Comparison of ENCODE assay signal across 21 cellular contexts in the genomic region with DNA sequence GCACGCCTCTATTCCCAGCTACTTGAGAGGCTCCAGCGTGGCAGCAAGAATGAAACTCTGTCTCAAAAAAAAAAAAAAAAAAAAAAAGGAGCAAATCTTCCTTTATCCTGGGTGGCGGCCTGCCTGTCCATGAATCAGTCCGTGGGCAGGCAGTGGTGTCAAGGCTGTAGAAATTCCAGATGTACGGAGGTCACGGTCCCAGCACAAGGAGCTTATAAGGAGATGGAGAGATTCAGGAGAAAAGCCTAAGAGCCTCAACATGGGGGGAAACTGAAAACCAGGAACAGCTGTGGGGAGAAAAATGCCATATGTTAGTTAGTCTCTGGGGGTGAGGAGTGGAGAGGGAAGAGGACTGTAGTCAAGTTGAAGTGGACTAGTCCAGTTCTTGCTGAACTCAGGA.
A peak's percentile ranks its signal among the peaks of the same experiment; 100 is the strongest.
DNase-seq lines count a peak whose midpoint lies in the region; TF ChIP-seq lines count a peak whose summit lies in the region.
"Had no signal": no experiment of that assay in that cellular context is flagged by ENCODE, and none has a peak within 500 bp of the region (broad histone marks: within the 10 kb centered on the region; RNA-seq: fewer than 3 reads in every experiment).

No MANE protein-coding gene starts in this region.

- no peak overlapping the region for H3K4me3 ChIP-seq in WERI-Rb-1 (ENCODE audit: low read depth, low read length)
- H3K4me3 ChIP-seq: cardiac muscle cell, left ventricle myocardium inferior, SJSA1, thyroid gland had no signal

- no peak overlapping the region for H3K27ac ChIP-seq in WERI-Rb-1
- H3K27ac ChIP-seq: cardiac muscle cell, left ventricle myocardium inferior, SJSA1, thyroid gland had no signal

- no peak for TF ChIP-seq CTCF in WERI-Rb-1 (IDR thresholded peaks at IDR 0.05; ENCODE audit: low read depth, low read length)

- no peaks in the 10 kb centered on the region for H3K9me3 ChIP-seq in WERI-Rb-1 (ENCODE audit: severe bottlenecking)
- H3K9me3 ChIP-seq: left ventricle myocardium inferior, SJSA1, thyroid gland had no signal

- DNase-seq in EL (peak; percentile 48), NCI-H2171 treated with DMSO at 0.1 percent for 48 hours (lab: John Stamatoyannopoulos, UW) (peak; percentile 97), WERI-Rb-1 (peak; percentile 18), islet precursor cell (peak; percentile 49), activated gamma-delta T cell treated with Interleukin-2 at 50 U/mL for 16 hours (no peak), CD1c-positive myeloid dendritic cell (ENCODE audit: extremely low spot score) (no peak), NCI-H2227 (lab: John Stamatoyannopoulos, UW; ENCODE audit: unreplicated experiment) (no peak)
- DNase-seq: activated B cell treated with CpG ODN at 0.5 μM for 24 hours; activated CD4-positive, alpha-beta T cell treated with anti-CD3 and anti-CD28 coated beads, Interleukin-2, amount 50 U/mL, for 48 hours; amniotic stem cell; DMS79 treated with DMSO at 0.1 percent for 48 hours; left ventricle myocardium inferior; naive thymus-derived CD4-positive, alpha-beta T cell; NCI-H774; retina; stimulated activated CD4-positive, alpha-beta T cell treated with anti-CD3 and anti-CD28 coated beads, Interleukin-4, amount 100 ng/mL, for 24 hours; stimulated activated naive CD8-positive, alpha-beta T cell treated with anti-CD3 and anti-CD28 coated beads, Interleukin-15, Interleukin-2, amounts not matched to agents 100 U/mL and 50 U/mL, for 24 hours; T-helper 2 cell; thyroid gland had no signal

- no peaks in the 10 kb centered on the region for H3K36me3 ChIP-seq in WERI-Rb-1
- H3K36me3 ChIP-seq: cardiac muscle cell, left ventricle myocardium inferior, SJSA1, thyroid gland had no signal

- no peaks in the 10 kb centered on the region for H3K27me3 ChIP-seq in WERI-Rb-1 (ENCODE audit: insufficient read depth, low read depth, severe bottlenecking)
- H3K27me3 ChIP-seq: cardiac muscle cell, SJSA1, thyroid gland had no signal

Comparison
In these comparisons a context has a peak if more than half of its experiments do, and no peak if none do; other contexts are left out.
1. DNase-seq: peak in EL (single experiment), NCI-H2171 treated with DMSO at 0.1 percent for 48 hours (single experiment), WERI-Rb-1 (single experiment) and islet precursor cell (single experiment); none in activated gamma-delta T cell treated with Interleukin-2 at 50 U/mL for 16 hours (single experiment), CD1c-positive myeloid dendritic cell (single experiment) and NCI-H2227 (single experiment).